8 cellular contexts compared by ENCODE assay signal in the genomic region with DNA sequence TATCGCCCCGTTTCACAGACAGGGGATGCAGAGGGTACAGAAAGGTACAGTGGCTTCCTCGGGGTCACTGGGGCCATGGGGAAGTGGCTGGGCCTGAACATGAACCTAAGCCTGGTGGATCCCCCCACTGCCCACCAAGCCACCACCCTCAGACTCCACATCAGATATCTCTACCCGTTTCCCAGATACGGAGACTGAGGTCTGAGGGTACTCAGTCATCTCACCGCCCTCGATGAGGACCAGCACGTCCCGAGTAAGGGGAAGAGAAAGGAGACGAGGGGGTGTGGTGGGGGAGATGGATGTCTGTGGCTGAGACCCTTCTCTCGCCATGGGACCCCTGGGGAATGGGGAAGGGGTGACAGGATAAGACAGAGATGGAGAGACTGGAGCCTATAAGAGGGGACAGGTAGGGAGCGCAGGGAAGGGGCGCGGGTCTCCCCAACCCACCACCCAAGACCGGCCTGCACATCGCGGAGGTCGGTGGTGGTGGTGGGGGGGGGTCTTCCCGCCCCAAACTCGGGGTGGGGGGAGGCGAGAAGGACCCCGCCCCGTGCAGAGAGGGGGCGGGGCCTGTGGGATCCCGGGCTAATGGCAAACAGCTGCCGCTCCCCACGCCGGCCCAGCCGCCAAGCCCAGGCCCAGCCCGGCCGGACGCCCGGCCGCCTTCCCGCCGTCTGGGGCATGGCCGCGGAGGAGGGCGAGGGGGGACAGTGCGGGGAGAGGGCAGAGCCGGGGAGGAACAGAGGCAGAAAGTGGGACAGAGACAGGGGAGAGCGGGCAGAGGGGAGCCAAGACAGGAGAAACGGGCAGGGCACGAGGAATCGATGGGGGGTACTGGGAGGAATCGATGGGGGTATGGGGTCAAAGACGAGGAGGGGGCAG. TPM values are rescaled to one million over a fixed set of nuclear protein-coding genes. Genes with fewer than 3 reads are reported as not detected.
DNase-seq lines count a peak whose midpoint lies in the region; ATAC-seq and TF ChIP-seq lines count a peak whose summit lies in the region.

No MANE protein-coding gene starts in this region.

- DNase-seq in activated T-cell treated with anti-CD3 and anti-CD28 coated beads, Interleukin-2, amount 50 U/mL, for 24 hours: no peak
- DNase-seq in activated T-cell treated with anti-CD3 and anti-CD28 coated beads for 4 hours: no peak
- peak; percentile 49 for DNase-seq in WERI-Rb-1
- no peak for DNase-seq in foreskin keratinocyte
- no peak for DNase-seq in activated effector memory CD4-positive, alpha-beta T cell treated with anti-CD3 and anti-CD28 coated beads, Interleukin-2, amount 50 U/mL, for 16 hours

- peak; percentile 18 for ATAC-seq in foreskin keratinocyte
- ATAC-seq in GM19455 (IDR thresholded peaks at IDR 0.05; ENCODE audit: unreplicated experiment): no peak
- no peak for ATAC-seq in GM19463 (IDR thresholded peaks at IDR 0.05; ENCODE audit: unreplicated experiment)

- H3K27me3 ChIP-seq in WERI-Rb-1 (ENCODE audit: insufficient read depth, low read depth, severe bottlenecking) (no peaks in the 10 kb centered on the region), foreskin keratinocyte (no peaks in the 10 kb centered on the region), neutrophil (peaks cover 49% of the 10 kb centered on the region)

- peak overlapping the region; percentile 77 for H3K4me3 ChIP-seq in WERI-Rb-1 (ENCODE audit: low read depth, low read length)
- H3K4me3 ChIP-seq in neutrophil (ENCODE audit: low read depth in 1 of 2, low read length in 1 of 2): peak overlapping the region; percentile 43 to 58

- H3K9me3 Mint-ChIP-seq in activated T-cell treated with anti-CD3 and anti-CD28 coated beads, Interleukin-2, amount 50 U/mL, for 24 hours: no peaks in the 10 kb centered on the region

- TF ChIP-seq CTCF in WERI-Rb-1 (IDR thresholded peaks at IDR 0.05; ENCODE audit: low read depth, low read length) (no peak), foreskin keratinocyte (conservative IDR thresholded peaks at IDR 0.05) (no peak), neutrophil (IDR thresholded peaks at IDR 0.05) (no peak)

- H3K4me1 ChIP-seq in foreskin keratinocyte (no peaks in the 10 kb centered on the region), neutrophil (ENCODE audit: control insufficient read depth in 1 of 2, insufficient read depth in 1 of 2, low read depth in 1 of 2, low read length in 1 of 2) (peaks cover 12 to 14% of the 10 kb centered on the region in 2 experiments)

- H3K27me3 Mint-ChIP-seq in activated T-cell treated with anti-CD3 and anti-CD28 coated beads, Interleukin-2, amount 50 U/mL, for 24 hours: peaks cover 20% of the 10 kb centered on the region

- H3K27ac Mint-ChIP-seq in activated T-cell treated with anti-CD3 and anti-CD28 coated beads, Interleukin-2, amount 50 U/mL, for 24 hours: no peak overlapping the region

- H3K9me3 ChIP-seq in WERI-Rb-1 (ENCODE audit: severe bottlenecking) (no peaks in the 10 kb centered on the region), neutrophil (no peaks in the 10 kb centered on the region)

- H3K36me3 ChIP-seq in WERI-Rb-1 (peaks cover 37% of the 10 kb centered on the region), neutrophil (no peaks in the 10 kb centered on the region)

- peak overlapping the region; percentile 54 for H3K4me3 Mint-ChIP-seq in activated T-cell treated with anti-CD3 and anti-CD28 coated beads, Interleukin-2, amount 50 U/mL, for 24 hours

- H3K36me3 Mint-ChIP-seq in activated T-cell treated with anti-CD3 and anti-CD28 coated beads, Interleukin-2, amount 50 U/mL, for 24 hours (ENCODE audit: low read depth): no peaks in the 10 kb centered on the region

- H3K27ac ChIP-seq in WERI-Rb-1 (peak overlapping the region; percentile 81), foreskin keratinocyte (no peak overlapping the region), neutrophil (no peak overlapping the region)

- H3K4me1 Mint-ChIP-seq in activated T-cell treated with anti-CD3 and anti-CD28 coated beads, Interleukin-2, amount 50 U/mL, for 24 hours (ENCODE audit: low read depth): peaks cover 8% of the 10 kb centered on the region

RNA-seq across cellular contexts. Expression of a gene that starts 0.7 kb away (rescaled TPM):
- 12.3 and 14.5 TPM in 2 replicates for total RNA-seq in foreskin keratinocyte
- polyA plus RNA-seq in foreskin keratinocyte: 5.0 and 6.1 TPM in 2 replicates

RNA-seq across cellular contexts. Expression of a gene that starts 41.1 kb away (rescaled TPM):
- 29.4 and 43.8 TPM in 2 replicates for total RNA-seq in foreskin keratinocyte
- polyA plus RNA-seq in foreskin keratinocyte: 23.0 and 27.9 TPM in 2 replicates

RNA-seq across cellular contexts. Expression of a gene that starts 42.8 kb away (rescaled TPM):
- not detected in 2 replicates for total RNA-seq in foreskin keratinocyte
- polyA plus RNA-seq in foreskin keratinocyte: not detected in 2 replicates
